Comparison of ENCODE assay signal across 20 cellular contexts in the genomic region with DNA sequence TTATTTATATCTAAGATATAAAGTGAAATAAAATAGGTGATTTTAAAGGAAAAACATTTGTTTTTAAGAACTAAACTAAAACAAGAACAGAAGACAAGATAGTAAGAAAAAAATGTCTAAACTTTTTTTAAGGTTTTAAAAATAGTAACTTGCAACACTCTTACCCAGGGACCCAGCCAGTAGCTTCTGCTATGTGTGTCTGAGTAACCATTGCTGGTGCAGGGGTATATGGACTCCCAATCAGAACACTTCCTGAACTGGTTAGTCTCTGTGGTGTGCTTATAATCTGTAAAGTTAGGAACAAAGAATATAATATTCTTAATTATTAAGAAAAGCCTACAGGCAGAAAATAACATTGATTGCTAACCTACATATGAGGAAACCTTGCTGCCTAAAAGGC.
"Had no signal": no experiment of that assay in that cellular context is flagged by ENCODE, and none has a peak within 500 bp of the region (broad histone marks: within the 10 kb centered on the region; RNA-seq: fewer than 3 reads in every experiment).

No MANE protein-coding gene starts in this region.

- ATAC-seq: activated CD8-positive, alpha-beta memory T cell treated with anti-CD3 and anti-CD28 coated beads, Interleukin-2, amount 10 ng/mL, durations not matched to agents 7 days and 5 days; activated CD8-positive, alpha-beta T cell treated with anti-CD3 and anti-CD28 coated beads for 36 hours; activated T-cell treated with anti-CD3 and anti-CD28 coated beads, Interleukin-2, amount 50 U/mL, for 72 hours; naive thymus-derived CD8-positive, alpha-beta T cell had no signal

- H3K27ac Mint-ChIP-seq: activated CD4-positive, alpha-beta T cell treated with anti-CD3 and anti-CD28 coated beads, Interleukin-2, amount 10 ng/mL, durations not matched to agents 7 days and 5 days; activated CD8-positive, alpha-beta memory T cell treated with anti-CD3 and anti-CD28 coated beads, Interleukin-2, amount 10 ng/mL, durations not matched to agents 7 days and 5 days; activated CD8-positive, alpha-beta T cell treated with anti-CD3 and anti-CD28 coated beads for 36 hours; activated naive CD8-positive, alpha-beta T cell; activated T-cell treated with anti-CD3 and anti-CD28 coated beads, Interleukin-2, amount 50 U/mL, for 72 hours; naive thymus-derived CD8-positive, alpha-beta T cell; neural progenitor cell; T-helper 1 cell treated with Interleukin-12 subunit alpha and Interleukin-12 subunit beta and Interleukin-4 antibody, amounts not matched to agents 30 μg/mL and 1 μg/mL, for 36 hours had no signal

- DNase-seq: activated CD4-positive, alpha-beta T cell treated with anti-CD3 and anti-CD28 coated beads for 1 hour; activated CD4-positive, alpha-beta T cell treated with anti-CD3 and anti-CD28 coated beads, Interleukin-2, amount 10 ng/mL, durations not matched to agents 7 days and 5 days; activated CD8-positive, alpha-beta memory T cell treated with anti-CD3 and anti-CD28 coated beads, Interleukin-2, amount 10 ng/mL, durations not matched to agents 7 days and 5 days; activated CD8-positive, alpha-beta T cell treated with anti-CD3 and anti-CD28 coated beads for 36 hours; activated naive CD4-positive, alpha-beta T cell; activated T-cell treated with anti-CD3 and anti-CD28 coated beads, Interleukin-2, amount 50 U/mL, for 72 hours; anterior cingulate cortex; effector CD8-positive, alpha-beta T cell; midbrain; naive thymus-derived CD8-positive, alpha-beta T cell; occipital lobe; right cardiac atrium; spleen; stimulated activated naive CD4-positive, alpha-beta T cell; T-helper 9 cell; tibial artery; WERI-Rb-1 had no signal

- H3K9me3 Mint-ChIP-seq: activated CD4-positive, alpha-beta T cell treated with anti-CD3 and anti-CD28 coated beads, Interleukin-2, amount 10 ng/mL, durations not matched to agents 7 days and 5 days; activated CD8-positive, alpha-beta T cell treated with anti-CD3 and anti-CD28 coated beads for 36 hours; activated T-cell treated with anti-CD3 and anti-CD28 coated beads, Interleukin-2, amount 50 U/mL, for 72 hours; naive thymus-derived CD8-positive, alpha-beta T cell; neural progenitor cell; T-helper 1 cell treated with Interleukin-12 subunit alpha and Interleukin-12 subunit beta and Interleukin-4 antibody, amounts not matched to agents 30 μg/mL and 1 μg/mL, for 36 hours had no signal
